Comparison of ENCODE assay signal across 14 cellular contexts in the genomic region with DNA sequence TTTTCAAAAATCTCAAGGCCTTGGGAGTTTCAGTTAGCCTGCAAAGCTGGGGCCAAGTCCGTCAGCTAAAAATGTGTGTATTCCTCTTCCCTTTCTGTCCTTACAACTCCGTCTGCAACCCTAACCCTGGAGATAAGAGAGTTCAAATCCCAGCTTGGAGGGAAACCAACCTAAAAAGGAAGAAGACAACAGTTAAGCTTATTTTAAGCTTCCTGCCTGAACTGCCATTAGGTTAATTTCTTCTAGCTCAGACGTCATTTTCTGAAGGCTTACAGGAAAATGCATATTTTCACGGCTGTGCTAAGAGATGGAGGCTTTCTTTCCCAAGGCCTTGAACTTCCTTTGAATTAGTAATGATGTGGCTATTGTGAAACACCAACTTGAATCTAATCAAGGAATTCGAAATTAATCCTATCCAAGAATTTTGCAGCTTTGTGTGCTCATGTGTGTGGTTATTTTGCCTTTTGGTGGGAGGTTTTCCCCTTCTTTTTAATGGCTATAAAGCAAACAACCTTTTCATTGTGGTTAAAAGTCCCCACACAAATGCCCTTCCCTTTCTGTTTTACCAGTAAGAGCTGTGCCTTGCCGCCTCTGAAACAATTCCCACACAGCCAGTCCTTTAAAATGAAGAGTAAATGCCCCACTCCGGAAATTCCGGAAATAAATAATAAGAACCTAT.
DNase-seq lines count a peak whose midpoint lies in the region; ATAC-seq and TF ChIP-seq lines count a peak whose summit lies in the region.
"Had no signal": no experiment of that assay in that cellular context is flagged by ENCODE, and none has a peak within 500 bp of the region (broad histone marks: within the 10 kb centered on the region; RNA-seq: fewer than 3 reads in every experiment).

No MANE protein-coding gene starts in this region.

- no peak overlapping the region for H3K27ac ChIP-seq in OCI-LY7 (ENCODE audit: low read depth, low read length, poor library complexity, severe bottlenecking)
- H3K27ac ChIP-seq: brain microvascular endothelial cell had no signal

- H3K4me2 ChIP-seq in OCI-LY7 (ENCODE audit: low read length), result no peak overlapping the region; the same call in 1 of the 2 replicates

- peak overlapping the region; percentile 37; the same call in 1 of the 2 replicates for H2AFZ ChIP-seq in OCI-LY7 (ENCODE audit: low read length)

- no peak overlapping the region for H3K4me3 ChIP-seq in AG10803 (ENCODE audit: low read length)
- H3K4me3 ChIP-seq in OCI-LY7 (ENCODE audit: low read depth, low read length, poor library complexity, severe bottlenecking), result no peak overlapping the region

- H3K9me3 Mint-ChIP-seq in dendritic cell treated with granulocyte-macrophage colony-stimulating factor and Interleukin-4, amounts not matched to agents 40 ng/mL and 50 ng/mL, for 4 days, result peaks cover 10% of the 10 kb centered on the region
- H3K9me3 Mint-ChIP-seq in mesothelial cell of epicardium, result peaks cover 13% of the 10 kb centered on the region

- no peaks in the 10 kb centered on the region for H4K20me1 ChIP-seq in OCI-LY7 (ENCODE audit: insufficient read depth, low read length)

- peak; percentile 35 for DNase-seq in AG10803 (ENCODE audit: low read depth)
- no peak for DNase-seq in OCI-LY7 (ENCODE audit: low spot score)
- no peak for DNase-seq in mesothelial cell of epicardium (ENCODE audit: low spot score in 2 of 2, unreplicated experiment in 2 of 2)
- DNase-seq in HuH-7 (ENCODE audit: low spot score), result no peak
- no peak for DNase-seq in iPS-NIHi7 (ENCODE audit: extremely low spot score)
- DNase-seq: activated CD8-positive, alpha-beta memory T cell treated with anti-CD3 and anti-CD28 coated beads for 24 hours; brain microvascular endothelial cell; effector CD8-positive, alpha-beta T cell; NCI-H1930; NCI-H510A treated with DMSO at 0.1 percent for 48 hours; PC-3 had no signal

- intact Hi-C loops in OCI-LY7 (cut with micrococcal nuclease; ENCODE audit: unreplicated experiment), result no loop called here
- intact Hi-C loops in dendritic cell treated with granulocyte-macrophage colony-stimulating factor and Interleukin-4, amounts not matched to agents 40 ng/mL and 50 ng/mL, for 4 days (cut with micrococcal nuclease), result no loop called here

- no peaks in the 10 kb centered on the region for H3K36me3 ChIP-seq in OCI-LY7 (ENCODE audit: insufficient read depth, low read length)
- H3K36me3 ChIP-seq: brain microvascular endothelial cell had no signal

- peaks cover 6% of the 10 kb centered on the region for H3K4me1 Mint-ChIP-seq in dendritic cell treated with granulocyte-macrophage colony-stimulating factor and Interleukin-4, amounts not matched to agents 40 ng/mL and 50 ng/mL, for 4 days (ENCODE audit: low read depth)
- peaks cover 7% of the 10 kb centered on the region for H3K4me1 Mint-ChIP-seq in mesothelial cell of epicardium

- H3K4me1 ChIP-seq in OCI-LY7 (ENCODE audit: insufficient read depth, low read length, poor library complexity, severe bottlenecking), result peaks cover 39% of the 10 kb centered on the region

- no TSS peak for BruUV-seq in OCI-LY7 (replicated peaks; lab: Mats Ljungman, UMichigan)

- no peak overlapping the region for H3K4me3 Mint-ChIP-seq in dendritic cell treated with granulocyte-macrophage colony-stimulating factor and Interleukin-4, amounts not matched to agents 40 ng/mL and 50 ng/mL, for 4 days
- no peak overlapping the region for H3K4me3 Mint-ChIP-seq in mesothelial cell of epicardium

- TF ChIP-seq CTCF in AG10803 (conservative IDR thresholded peaks at IDR 0.05; ENCODE audit: low read length) (no peak), OCI-LY7 (conservative IDR thresholded peaks at IDR 0.05; ENCODE audit: low read length) (no peak), mesothelial cell of epicardium (IDR thresholded peaks at IDR 0.05; ENCODE audit: unreplicated experiment) (no peak)

- peak overlapping the region; percentile 16 for H3K27ac Mint-ChIP-seq in dendritic cell treated with granulocyte-macrophage colony-stimulating factor and Interleukin-4, amounts not matched to agents 40 ng/mL and 50 ng/mL, for 4 days
- peak overlapping the region; percentile 75 for H3K27ac Mint-ChIP-seq in mesothelial cell of epicardium

- no peaks in the 10 kb centered on the region for H3K9me2 ChIP-seq in OCI-LY7 (ENCODE audit: insufficient read depth, low read length)

- H3K36me3 Mint-ChIP-seq in dendritic cell treated with granulocyte-macrophage colony-stimulating factor and Interleukin-4, amounts not matched to agents 40 ng/mL and 50 ng/mL, for 4 days (ENCODE audit: low read depth), result peaks cover 8% of the 10 kb centered on the region
- H3K36me3 Mint-ChIP-seq in mesothelial cell of epicardium, result peaks cover 4% of the 10 kb centered on the region

- no peaks in the 10 kb centered on the region for H3K79me2 ChIP-seq in OCI-LY7 (ENCODE audit: insufficient read depth, low read depth, low read length)

- POLR2A ChIA-PET in OCI-LY7 (lab: Charles Lee), result interaction anchor here (0.8 to 2.7 kb wide), 9 partner anchors 10 to 91 kb away, joined by 3 to 12 read pairs (median 3); no protein-coding TSS in a partner anchor

- 0 out of 2 replicates have a peak, but pooled peaks cover 9% of the 10 kb centered on the region for H3K9me3 ChIP-seq in OCI-LY7 (ENCODE audit: low read length)

- H3K27me3 Mint-ChIP-seq in dendritic cell treated with granulocyte-macrophage colony-stimulating factor and Interleukin-4, amounts not matched to agents 40 ng/mL and 50 ng/mL, for 4 days, result no peaks in the 10 kb centered on the region
- H3K27me3 Mint-ChIP-seq in mesothelial cell of epicardium (ENCODE audit: low read depth), result no peaks in the 10 kb centered on the region

- CTCF ChIA-PET in OCI-LY7 (lab: Charles Lee; ENCODE audit: unreplicated experiment), result interaction anchor here (1.0 kb wide), 1 partner anchor 24 kb away, joined by 3 read pairs; no protein-coding TSS in a partner anchor

- ATAC-seq in HG02973 (IDR thresholded peaks at IDR 0.05; ENCODE audit: unreplicated experiment) (no peak), GM21390 (IDR thresholded peaks at IDR 0.05; ENCODE audit: unreplicated experiment) (no peak)
- ATAC-seq: PC-3 had no signal
